8 cellular contexts compared by ENCODE assay signal in the genomic region with DNA sequence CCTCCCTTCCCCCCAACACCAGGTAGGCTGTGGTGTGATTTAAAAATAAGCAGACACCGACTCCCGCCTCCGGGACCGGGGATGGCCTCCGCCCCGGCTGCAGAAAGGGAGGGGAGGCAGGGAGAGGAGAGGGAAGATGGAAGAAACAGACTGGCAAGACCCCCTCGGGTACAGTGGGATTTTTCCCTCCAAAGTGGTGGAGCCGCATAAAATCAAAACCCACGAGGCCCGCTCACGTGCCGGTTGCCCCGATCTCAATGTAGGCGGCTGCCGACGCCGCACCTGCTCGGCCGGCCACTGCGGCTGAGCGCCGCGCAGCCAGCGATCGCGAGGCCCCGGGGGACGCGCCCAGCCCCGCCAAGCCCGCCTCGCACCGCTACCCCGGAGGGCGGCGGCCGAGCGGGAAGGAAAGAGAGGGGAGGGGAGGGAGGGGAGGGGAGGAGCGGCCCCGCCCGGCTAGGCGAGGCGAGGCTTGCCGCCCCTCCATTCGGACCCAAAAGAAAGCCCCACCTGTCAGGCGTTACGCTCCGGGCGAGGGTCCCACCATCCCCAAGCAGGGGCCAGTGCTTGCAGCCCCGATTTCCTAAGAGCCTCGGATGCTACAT. TPM values are rescaled to one million over a fixed set of nuclear protein-coding genes. Genes with fewer than 3 reads are reported as not detected.
DNase-seq lines count a peak whose midpoint lies in the region; ATAC-seq, FAIRE-seq and TF ChIP-seq lines count a peak whose summit lies in the region.

No MANE protein-coding gene starts in this region.

- peaks cover 11 to 35% (median 26%) of the 10 kb centered on the region in 5 donors for H3K27me3 ChIP-seq in subcutaneous abdominal adipose tissue (ENCODE audit: control insufficient read depth in 5 of 5, insufficient read depth in 4 of 5, low read length in 5 of 5)

- peak overlapping the region; percentile 89 for H3K4me3 Mint-ChIP-seq in activated naive CD4-positive, alpha-beta T cell treated with anti-CD3 and anti-CD28 coated beads, Interleukin-2, amount 50 U/mL, for 24 hours

- no peaks in the 10 kb centered on the region for H3K36me3 Mint-ChIP-seq in activated naive CD4-positive, alpha-beta T cell treated with anti-CD3 and anti-CD28 coated beads, Interleukin-2, amount 50 U/mL, for 24 hours

- peaks cover 0 to 7% of the 10 kb centered on the region in 2 donors for H3K4me1 ChIP-seq in kidney (ENCODE audit: control insufficient read depth in 1 of 2, insufficient read depth in 1 of 2, low read depth in 1 of 2, low read length in 2 of 2)
- H3K4me1 ChIP-seq in subcutaneous abdominal adipose tissue (ENCODE audit: control insufficient read depth in 5 of 5, insufficient read depth in 5 of 5, low read length in 5 of 5), result peaks cover 0 to 17% (median 13%) of the 10 kb centered on the region in 5 donors

- DNase-seq in ELF-1 (ENCODE audit: low read depth, low spot score) (peak; percentile 79), NCI-H146 (lab: John Stamatoyannopoulos, UW) (peak; percentile 88), kidney (peak; percentile 71), NCI-H187 treated with DMSO at 0.1 percent for 48 hours (lab: John Stamatoyannopoulos, UW) (no peak), RKO (ENCODE audit: low spot score) (no peak)

- FAIRE-seq in kidney (lab: Jason Lieb, UNC), result no peak

- TF ChIP-seq CTCF in kidney (IDR thresholded peaks at IDR 0.05; ENCODE audit: borderline replicate concordance, extremely low read depth, insufficient read depth), result no peak

- H3K9me3 ChIP-seq in kidney (ENCODE audit: control insufficient read depth in 1 of 2, low read length in 2 of 2) (no peaks in the 10 kb centered on the region), subcutaneous abdominal adipose tissue (ENCODE audit: control insufficient read depth in 5 of 5, low read length in 5 of 5) (no peaks in the 10 kb centered on the region)

- no peaks in the 10 kb centered on the region for H3K36me3 ChIP-seq in kidney (ENCODE audit: control insufficient read depth in 1 of 2, insufficient read depth in 2 of 2, low read length in 2 of 2)
- H3K36me3 ChIP-seq in subcutaneous abdominal adipose tissue (ENCODE audit: control insufficient read depth in 5 of 5, insufficient read depth in 5 of 5, low read length in 5 of 5), result no peaks in the 10 kb centered on the region

- ATAC-seq in GM18858 (IDR thresholded peaks at IDR 0.05; ENCODE audit: unreplicated experiment), result no peak

- H3K9ac ChIP-seq in kidney (ENCODE audit: low read length in 2 of 2) (no peak overlapping the region), subcutaneous abdominal adipose tissue (ENCODE audit: low read length in 5 of 5) (peak overlapping the region in 1 of 5 donors; percentile 30)

- peaks cover 15% of the 10 kb centered on the region for H3K4me1 Mint-ChIP-seq in activated naive CD4-positive, alpha-beta T cell treated with anti-CD3 and anti-CD28 coated beads, Interleukin-2, amount 50 U/mL, for 24 hours

- H3K27me3 Mint-ChIP-seq in activated naive CD4-positive, alpha-beta T cell treated with anti-CD3 and anti-CD28 coated beads, Interleukin-2, amount 50 U/mL, for 24 hours, result peaks cover 7% of the 10 kb centered on the region

- H3K27ac ChIP-seq in kidney (ENCODE audit: low read depth in 2 of 2, low read length in 2 of 2), result no peak overlapping the region
- no peak overlapping the region for H3K27ac ChIP-seq in subcutaneous abdominal adipose tissue (ENCODE audit: low read depth, low read length)

- no peaks in the 10 kb centered on the region for H3K9me3 Mint-ChIP-seq in activated naive CD4-positive, alpha-beta T cell treated with anti-CD3 and anti-CD28 coated beads, Interleukin-2, amount 50 U/mL, for 24 hours

- peak overlapping the region; percentile 52 for H3K27ac Mint-ChIP-seq in activated naive CD4-positive, alpha-beta T cell treated with anti-CD3 and anti-CD28 coated beads, Interleukin-2, amount 50 U/mL, for 24 hours

- intact Hi-C loops in kidney (cut with DNase I), result no loop called here

- H3K4me3 ChIP-seq in kidney (ENCODE audit: low read length in 2 of 2), result peak overlapping the region in 1 of 2 donors; percentile 29
- peak overlapping the region in 4 of 5 donors; percentile 44 to 64 (median 57) for H3K4me3 ChIP-seq in subcutaneous abdominal adipose tissue (ENCODE audit: low read depth in 1 of 5, low read length in 5 of 5)

RNA-seq across cellular contexts. Expression of gene ADD2, which starts 0.8 kb away (rescaled TPM):
- total RNA-seq in kidney, result 2.9 TPM
- not detected for polyA plus RNA-seq in kidney (ENCODE audit: insufficient read depth, low read depth, low replicate concordance)

RNA-seq across cellular contexts. Expression of gene FIGLA, which starts 23.2 kb away (rescaled TPM):
- total RNA-seq in kidney, result not detected
- polyA plus RNA-seq in kidney (ENCODE audit: insufficient read depth, low read depth, low replicate concordance), result not detected

RNA-seq across cellular contexts. Expression of gene CLEC4F, which starts 53.2 kb away (rescaled TPM):
- 0.72 TPM for total RNA-seq in kidney
- polyA plus RNA-seq in kidney (ENCODE audit: insufficient read depth, low read depth, low replicate concordance), result not detected

Comparison
In these comparisons a context has a peak if more than half of its experiments do, and no peak if none do; other contexts are left out.
1. DNase-seq: peak in ELF-1 (single experiment), NCI-H146 (single experiment) and kidney (single experiment); none in NCI-H187 treated with DMSO at 0.1 percent for 48 hours (single experiment) and RKO (single experiment).